In genomic region chr12:74539261-74539660, GRCh38 we compare ENCODE assay signal across 1 cellular context.
TF ChIP-seq lines count a peak whose summit lies in the region.

No MANE protein-coding gene starts in this region.

TF ChIP-seq in SK-N-SH treated with all-trans-retinoic acid at 6 μM for 48 hours, 23 proteins besides CTCF, POLR2A, EP300 and RAD21 (continued from another document):
- TF ChIP-seq POU6F1 (CRISPR knock-in tag; IDR thresholded peaks at IDR 0.05; ENCODE audit: borderline replicate concordance, low read depth) (no peak), BACH2 (CRISPR knock-in tag; IDR thresholded peaks at IDR 0.05; ENCODE audit: borderline replicate concordance) (no peak), ZNF565 (CRISPR knock-in tag; conservative IDR thresholded peaks at IDR 0.05; ENCODE audit: low read depth) (no peak)
